12 cellular contexts compared by ENCODE assay signal in genomic region chr3:31562525-31562924, GRCh38. TPM values are rescaled to one million over a fixed set of nuclear protein-coding genes. Genes with fewer than 3 reads are reported as not detected.
DNase-seq lines count a peak whose midpoint lies in the region; ATAC-seq, FAIRE-seq and TF ChIP-seq lines count a peak whose summit lies in the region.
"Had no signal": no experiment of that assay in that cellular context is flagged by ENCODE, and none has a peak within 500 bp of the region (broad histone marks: within the 10 kb centered on the region; RNA-seq: fewer than 3 reads in every experiment).

No MANE protein-coding gene starts in this region.

- no TSS peak for BruUV-seq in K562 (replicated peaks; lab: Mats Ljungman, UMichigan)

- no peak overlapping the region for H3K23ac ChIP-seq in trophoblast cell (ENCODE audit: low read length)

- TF ChIP-seq CTCF in K562 (IDR thresholded peaks at IDR 0.05 in 2 of 3, conservative IDR thresholded peaks at IDR 0.05 in 1 of 3; ENCODE audit: insufficient read depth in 2 of 3, low read depth in 1 of 3, low read length in 3 of 3) = peak; percentile 47 to 67 (median 53); a peak in 4 of 6 replicates

- peaks cover 25% of the 10 kb centered on the region for H3K36me3 Mint-ChIP-seq in T-cell

- in situ Hi-C loops in K562 (cut with MboI) = no loop called here

- ATAC-seq in T-cell (replicated peaks in 1 of 4) = peak; percentile 61 to 76 (median 69)
- ATAC-seq in K562 = peak; percentile 70
- no peak for ATAC-seq in HG03039 (IDR thresholded peaks at IDR 0.05; ENCODE audit: unreplicated experiment)
- no peak for ATAC-seq in HG02642 (IDR thresholded peaks at IDR 0.05; ENCODE audit: poor library complexity, unreplicated experiment)
- ATAC-seq: left lobe of liver had no signal

- peaks cover 53% of the 10 kb centered on the region for H4K20me1 ChIP-seq in K562 (replicated peaks; ENCODE audit: control insufficient read depth, insufficient read depth, low read length)

- no peak overlapping the region for H3K14ac ChIP-seq in trophoblast cell (ENCODE audit: low read length)

- H2BK12ac ChIP-seq in trophoblast cell (ENCODE audit: low read length) = no peak overlapping the region

- H3K4me1 ChIP-seq in K562 (replicated peaks in 1 of 2; ENCODE audit: control insufficient read depth in 2 of 2, insufficient read depth in 2 of 2, low read length in 2 of 2) (peaks cover 7 to 9% of the 10 kb centered on the region in 2 experiments; a peak in 3 of 5 replicates), trophoblast cell (ENCODE audit: control insufficient read depth in 1 of 2, insufficient read depth in 2 of 2, low read length in 2 of 2) (peaks cover 6 to 11% of the 10 kb centered on the region in 2 experiments)

- peak overlapping the region in 2 of 3 donors; percentile 17 to 50 for H3K4me3 Mint-ChIP-seq in T-cell
- H3K4me3 Mint-ChIP-seq: activated B cell treated with CpG ODN at 0.5 μM for 24 hours had no signal

- peaks cover 86 to 89% (median 88%) of the 10 kb centered on the region in 3 donors for H3K4me1 Mint-ChIP-seq in T-cell

- DNase-seq in H7 (peak; percentile 42), T-cell (peak in 28 of 34 experiments; percentile 10 to 54 (median 34)), K562 (ENCODE audit: extremely low read depth in 1 of 4, low spot score in 3 of 4) (peak in 3 of 4 experiments; percentile 18 to 36 (median 26)), trophoblast cell (peak in 1 of 2 donors; percentile 49), DMS153 treated with DMSO at 0.1 percent for 48 hours (lab: John Stamatoyannopoulos, UW; ENCODE audit: unreplicated experiment) (no peak), NCI-H748 treated with DMSO at 0.1 percent for 48 hours (lab: John Stamatoyannopoulos, UW) (no peak)
- DNase-seq: activated B cell treated with CpG ODN at 0.5 μM for 24 hours, EL, NCI-H1092 had no signal

- TF ChIP-seq EP300 in K562 (IDR thresholded peaks at IDR 0.05; ENCODE audit: low read length) = no peak

- no peak for FAIRE-seq in K562 (lab: Jason Lieb, UNC)

- no peak overlapping the region for H3K18ac ChIP-seq in trophoblast cell (ENCODE audit: low read length)

- H3K9me1 ChIP-seq in K562 (ENCODE audit: control insufficient read depth, insufficient read depth, low read length) = peaks cover 2% of the 10 kb centered on the region

- POLR2A ChIA-PET in T-cell (lab: Charles Lee) (no interaction called here), K562 (lab: Yijun Ruan, JAX) (interaction anchor here (0.7 kb wide), 1 partner anchor 489 kb away, joined by 4 read pairs; no protein-coding TSS in a partner anchor)

- H3K4me3 ChIP-seq in H7 (ENCODE audit: insufficient read depth, low read depth, low read length) = no peak overlapping the region
- no peak overlapping the region for H3K4me3 ChIP-seq in K562
- no peak overlapping the region for H3K4me3 ChIP-seq in trophoblast cell (ENCODE audit: low read depth, low read length)

- intact Hi-C loops in K562 (cut with micrococcal nuclease) = no loop called here

- no peak overlapping the region for H4K12ac ChIP-seq in trophoblast cell (ENCODE audit: low read depth, low read length)

- no peaks in the 10 kb centered on the region for H3K79me1 ChIP-seq in trophoblast cell (ENCODE audit: low read length)

- peaks cover 11 to 23% (median 17%) of the 10 kb centered on the region in 3 donors for H3K9me3 Mint-ChIP-seq in T-cell

- TF ChIP-seq RAD21 in K562 (CRISPR knock-in tag; conservative IDR thresholded peaks at IDR 0.05 in 1 of 2, IDR thresholded peaks at IDR 0.05 in 1 of 2) = peak in 1 of 2 experiments; percentile 29; a peak in 1 of 4 replicates

- no peaks in the 10 kb centered on the region for H3K27me3 Mint-ChIP-seq in T-cell
- H3K27me3 Mint-ChIP-seq: activated B cell treated with CpG ODN at 0.5 μM for 24 hours had no signal

- H3K27ac Mint-ChIP-seq in T-cell = no peak overlapping the region
- H3K27ac Mint-ChIP-seq: activated B cell treated with CpG ODN at 0.5 μM for 24 hours had no signal

- CTCF ChIA-PET in T-cell (lab: Charles Lee) (interaction anchor here (0.6 to 1.3 kb wide), 3 partner anchors 9 to 30 kb away, joined by 3 to 5 read pairs (median 4); partner anchors contain the start of gene STT3B (in 1 of the 2)), K562 (lab: Yijun Ruan, JAX; ENCODE audit: low intra/inter-chr PET ratio) (no interaction called here)

- H3K9ac ChIP-seq in K562 (ENCODE audit: insufficient read depth in 1 of 2, low read depth in 2 of 2, low read length in 2 of 2) (peak overlapping the region in 1 of 2 experiments; percentile 18; a peak in 1 of 4 replicates), trophoblast cell (ENCODE audit: low read length) (no peak overlapping the region)

- H3K4me2 ChIP-seq in K562 (ENCODE audit: insufficient read depth, low read length) (no peak overlapping the region), trophoblast cell (ENCODE audit: low read length) (no peak overlapping the region)

- no peak overlapping the region for H4K8ac ChIP-seq in trophoblast cell (ENCODE audit: low read depth, low read length)

- H3K79me2 ChIP-seq in K562 (ENCODE audit: control insufficient read depth, insufficient read depth, low read length) (peaks cover 99% of the 10 kb centered on the region), trophoblast cell (ENCODE audit: control insufficient read depth, insufficient read depth, low read length, poor library complexity) (peaks cover 4% of the 10 kb centered on the region)

- 71% methylated on average over 8 of the region's 8 CpGs for WGBS in K562 (ENCODE audit: insufficient coverage, low coverage, missing lambda C conversion rate)
- no CpG with 5 or more reads among the region's 8 CpGs for WGBS in trophoblast cell (ENCODE audit: extremely low coverage, insufficient coverage, insufficient read length)

- no peaks in the 10 kb centered on the region for H3K27me3 ChIP-seq in H7 (ENCODE audit: control insufficient read depth, insufficient read depth, low read length)
- no peaks in the 10 kb centered on the region for H3K27me3 ChIP-seq in K562 (ENCODE audit: control insufficient read depth in 2 of 2, insufficient read depth in 2 of 2, low read length in 2 of 2)
- H3K27me3 ChIP-seq in trophoblast cell (ENCODE audit: insufficient read depth, low read length) = no peaks in the 10 kb centered on the region

- H4K91ac ChIP-seq in trophoblast cell (ENCODE audit: low read depth, low read length) = no peak overlapping the region

- H3K4ac ChIP-seq in trophoblast cell (ENCODE audit: low read depth, low read length) = peak overlapping the region; percentile 68

- no peak for TF ChIP-seq POLR2A in K562 (conservative IDR thresholded peaks at IDR 0.05)

- no peaks in the 10 kb centered on the region for H3K36me3 ChIP-seq in H7 (replicated peaks; ENCODE audit: control insufficient read depth, insufficient read depth, low read length)
- no peaks in the 10 kb centered on the region for H3K36me3 ChIP-seq in K562 (ENCODE audit: control insufficient read depth, insufficient read depth, low read length)
- H3K36me3 ChIP-seq in trophoblast cell (ENCODE audit: control insufficient read depth in 1 of 2, insufficient read depth in 2 of 2, low read length in 2 of 2) = no peaks in the 10 kb centered on the region

- H2AK5ac ChIP-seq in trophoblast cell (ENCODE audit: low read length) = no peak overlapping the region

- no peak overlapping the region for H2AFZ ChIP-seq in K562 (ENCODE audit: low read depth, low read length)
- no peak overlapping the region for H2AFZ ChIP-seq in trophoblast cell (ENCODE audit: insufficient read depth, low read length, poor library complexity)

- H2BK120ac ChIP-seq in trophoblast cell (ENCODE audit: insufficient read depth, low read length, poor library complexity) = no peak overlapping the region

- no peak overlapping the region for H2BK5ac ChIP-seq in trophoblast cell (ENCODE audit: low read depth, low read length, poor library complexity)

- H3K9me3 ChIP-seq in K562 (replicated peaks; ENCODE audit: control insufficient read depth, insufficient read depth, low read depth, low read length) (no peaks in the 10 kb centered on the region), trophoblast cell (ENCODE audit: insufficient read depth, low read depth, low read length) (no peaks in the 10 kb centered on the region)

- H3K27ac ChIP-seq in K562 (ENCODE audit: extremely low read depth, low read depth, low read length) = no peak overlapping the region
- H3K27ac ChIP-seq in trophoblast cell (ENCODE audit: low read depth, low read length) = no peak overlapping the region

TF ChIP-seq in K562, 482 proteins besides CTCF, POLR2A, EP300 and RAD21:
- TF ChIP-seq XRCC5 (IDR thresholded peaks at IDR 0.05; ENCODE audit: low read depth, low read length) (0 out of 2 replicates have a peak, but pooled peaks have one; percentile 33), HOXB6 (CRISPR knock-in tag; IDR thresholded peaks at IDR 0.05; ENCODE audit: borderline replicate concordance) (no peak)

RNA-seq across cellular contexts. Expression of gene STT3B, which starts 29.8 kb away (rescaled TPM):
- 134 and 148 TPM in 2 replicates for total RNA-seq in H7 (2014; rRNA removed; shearing (Covaris generic))
- total RNA-seq in T-cell (100 to 1,000 TPM in 4 of 5 donors, 10 to 100 TPM in 1; 92.1 to 160 (median 110) TPM), K562 (2014; rRNA removed) (88.0 and 111 TPM in 2 replicates), K562 (2014; rRNA removed; fragmentation: Illumina TruSeq; extraction: Trizol) (144 TPM in 2 replicates), K562 (2015; rRNA removed; fragmentation: Illumina TruSeq; extraction: Trizol) (142 and 147 TPM in 2 replicates), K562 (2021) (111 and 114 TPM in 2 replicates)
- total RNA-seq in K562 (2011; cell fraction: chromatin; rRNA removed; ENCODE audit: low replicate concordance) = 117 and 214 TPM in 2 replicates
- total RNA-seq in K562 (2011; cell fraction: nucleolus; rRNA removed) = 88.2 and 95.5 TPM in 2 replicates
- 186 and 203 TPM in 2 replicates for total RNA-seq in K562 (2011; cell fraction: nucleoplasm; rRNA removed)
- polyA plus RNA-seq in K562 (2011; rRNA removed) (87.8 and 125 TPM in 2 replicates), K562 (2014; fragmentation: Illumina TruSeq; extraction: Trizol) (80.5 and 100 TPM in 2 replicates), K562 (2014; fragmentation: Nextera tagmentation; extraction: Ambion mirVana) (10 to 100 TPM; 22.4 to 32.8 TPM), K562 (2014; rRNA removed) (76.8 and 85.9 TPM in 2 replicates)
- 43.1 and 55.5 TPM in 2 replicates for polyA plus RNA-seq in K562 (2011; cell fraction: cytosol; rRNA removed)
- 33.7 and 45.5 TPM in 2 replicates for polyA plus RNA-seq in K562 (2011; cell fraction: nucleus; rRNA removed)
- polyA plus RNA-seq in K562 (2012) = 71.2 and 87.2 TPM in 2 replicates
- 169 and 173 TPM in 2 replicates for polyA minus RNA-seq in K562 (2011; rRNA and poly(A)+ RNA removed)
- polyA minus RNA-seq in K562 (2011; cell fraction: cytosol; rRNA and poly(A)+ RNA removed) = 50.8 and 65.5 TPM in 2 replicates
- polyA minus RNA-seq in K562 (2011; cell fraction: nucleus; rRNA and poly(A)+ RNA removed) = 47.0 and 80.1 TPM in 2 replicates
- 277 and 288 TPM in 2 replicates for polyA plus RNA-seq in trophoblast cell (2013)

Comparison
In these comparisons a context has a peak if more than half of its experiments do, and no peak if none do; other contexts are left out.
1. DNase-seq: peak in H7 (single experiment), T-cell (28 of 34) and K562 (3 of 4); none in DMS153 treated with DMSO at 0.1 percent for 48 hours (single experiment) and NCI-H748 treated with DMSO at 0.1 percent for 48 hours (single experiment).
2. ATAC-seq: peak in T-cell (4 of 4) and K562 (single experiment); none in HG03039 (single experiment) and HG02642 (single experiment).